28 cellular contexts compared by ENCODE assay signal in the genomic region with DNA sequence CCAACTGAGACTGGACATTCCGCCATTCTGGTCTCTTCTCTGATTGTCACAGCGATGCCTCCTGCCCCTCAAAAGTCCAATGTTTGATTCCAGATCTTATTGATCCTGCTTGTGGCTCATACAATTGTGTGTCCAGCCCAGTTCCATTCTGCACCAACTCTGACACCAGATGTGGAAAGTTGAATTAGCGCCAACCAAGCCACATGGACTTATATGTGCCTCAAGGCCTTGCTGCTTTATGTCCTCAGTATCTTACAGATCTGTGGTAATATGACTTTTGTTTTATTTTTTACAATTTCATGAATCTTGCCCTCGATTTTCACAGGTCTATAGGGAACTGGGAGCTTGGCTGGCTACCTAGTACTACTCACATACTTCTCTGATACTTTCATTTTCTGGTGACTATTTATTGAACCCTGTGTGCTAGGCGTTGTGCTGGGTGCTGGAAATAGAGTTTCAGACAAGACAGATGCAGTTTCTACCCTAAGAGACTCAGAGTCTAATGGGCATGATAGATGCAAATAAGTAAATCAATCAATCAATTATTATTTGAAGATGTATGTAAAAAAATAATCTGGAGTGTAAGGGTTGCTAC.
A peak's percentile ranks its signal among the peaks of the same experiment; 100 is the strongest.
DNase-seq lines count a peak whose midpoint lies in the region; ATAC-seq, FAIRE-seq and TF ChIP-seq lines count a peak whose summit lies in the region.
"Had no signal": no experiment of that assay in that cellular context is flagged by ENCODE, and none has a peak within 500 bp of the region (broad histone marks: within the 10 kb centered on the region; RNA-seq: fewer than 3 reads in every experiment).

No MANE protein-coding gene starts in this region.

- H2BK5ac ChIP-seq in H1 (ENCODE audit: low read depth, low read length) = no peak overlapping the region

- TF ChIP-seq RAD21 in H1 (IDR thresholded peaks at IDR 0.05 in 1 of 2, conservative IDR thresholded peaks at IDR 0.05 in 1 of 2; ENCODE audit: low read depth in 2 of 2, low read length in 2 of 2) = no peak

- H3K27ac ChIP-seq in H1 (ENCODE audit: low read depth, low read length) = no peak overlapping the region
- H3K27ac ChIP-seq: A549, BLaER1, GM23248, HL-60, RWPE1, SK-N-MC had no signal

- CTCF ChIA-PET in H1 (lab: Charles Lee; ENCODE audit: partially characterized antibody) = interaction anchor here (0.6 to 1.0 kb wide), 3 partner anchors 53 to 298 kb away, joined by 3 read pairs; no protein-coding TSS in a partner anchor

- WGBS in H1 (ENCODE audit: extremely low coverage in 1 of 2, insufficient coverage in 1 of 2, insufficient read length in 1 of 2, insufficient replicate concordance in 2 of 2, low coverage in 1 of 2, low lambda C conversion rate in 2 of 2, missing lambda C conversion rate in 1 of 2), 2 experiments = 90% methylated on average over 5 of the region's 5 CpGs; no CpG with 5 or more reads in 1 of the 2 experiments

- no peak overlapping the region for H4K91ac ChIP-seq in H1 (replicated peaks; ENCODE audit: insufficient read length, low read length)

- no peaks in the 10 kb centered on the region for H3K4me1 ChIP-seq in H1 (replicated peaks in 1 of 4; ENCODE audit: control insufficient read depth in 3 of 4, insufficient read depth in 4 of 4, low read length in 3 of 4)
- H3K4me1 ChIP-seq: A549, BLaER1 had no signal

- H4K20me1 ChIP-seq in H1 (replicated peaks in 1 of 2; ENCODE audit: control insufficient read depth in 1 of 2, insufficient read depth in 2 of 2, low read length in 2 of 2) = no peaks in the 10 kb centered on the region
- H4K20me1 ChIP-seq: BLaER1 had no signal

- no peak overlapping the region for H2AK5ac ChIP-seq in H1 (ENCODE audit: low read depth, low read length)

- H3K4me1 Mint-ChIP-seq in activated T-cell treated with anti-CD3 and anti-CD28 coated beads, Interleukin-2, amount 50 U/mL, for 4 hours (ENCODE audit: low read depth) = peaks cover 2% of the 10 kb centered on the region

- no peaks in the 10 kb centered on the region for H3K27me3 Mint-ChIP-seq in activated T-cell treated with anti-CD3 and anti-CD28 coated beads, Interleukin-2, amount 50 U/mL, for 4 hours (ENCODE audit: low read depth)
- H3K27me3 Mint-ChIP-seq: CD4-positive, alpha-beta T cell had no signal

- FAIRE-seq in H1 (lab: Jason Lieb, UNC) = no peak
- FAIRE-seq: A549, G401.6, GM19239, HepG2 had no signal

- no peak for TF ChIP-seq EP300 in H1 (IDR thresholded peaks at IDR 0.05; ENCODE audit: borderline replicate concordance in 1 of 2, low read depth in 2 of 2, low read length in 2 of 2)

- no peak overlapping the region for H2BK20ac ChIP-seq in H1 (ENCODE audit: low read length)

- no peaks in the 10 kb centered on the region for H3K9me3 ChIP-seq in H1 (ENCODE audit: insufficient read depth in 2 of 2, low read depth in 1 of 2, low read length in 1 of 2)
- H3K9me3 ChIP-seq: A549, BLaER1 had no signal

- no peaks in the 10 kb centered on the region for H3K79me2 ChIP-seq in H1 (ENCODE audit: control insufficient read depth in 1 of 2, insufficient read depth in 2 of 2, low read length in 2 of 2)

- H4K8ac ChIP-seq in H1 (ENCODE audit: extremely low read depth, insufficient read depth, low read length) = no peak overlapping the region

- H3K4me3 ChIP-seq in H1 (ENCODE audit: extremely low read depth in 1 of 4, insufficient read depth in 2 of 4, low read depth in 3 of 4, low read length in 4 of 4) = no peak overlapping the region
- H3K4me3 ChIP-seq: A549, BLaER1, GM23248, SK-N-MC had no signal

- no peaks in the 10 kb centered on the region for H3K9me3 Mint-ChIP-seq in activated T-cell treated with anti-CD3 and anti-CD28 coated beads, Interleukin-2, amount 50 U/mL, for 4 hours
- H3K9me3 Mint-ChIP-seq: CD4-positive, alpha-beta T cell had no signal

- no peaks in the 10 kb centered on the region for H3K79me1 ChIP-seq in H1 (ENCODE audit: low read depth, low read length)

- no peak overlapping the region for H3K14ac ChIP-seq in H1 (ENCODE audit: insufficient read length)

- no peak overlapping the region for H3K9ac ChIP-seq in H1 (replicated peaks in 1 of 4; ENCODE audit: extremely low read depth in 1 of 4, low read depth in 3 of 4, low read length in 3 of 4)
- H3K9ac ChIP-seq: BLaER1, GM23248 had no signal

- no peak overlapping the region for H2BK120ac ChIP-seq in H1 (replicated peaks; ENCODE audit: low read depth, low read length)

- ATAC-seq in GM18498 (IDR thresholded peaks at IDR 0.05; ENCODE audit: unreplicated experiment) (peak; percentile 81), GM18870 (IDR thresholded peaks at IDR 0.05; ENCODE audit: unreplicated experiment) (peak; percentile 65), HG02798 (IDR thresholded peaks at IDR 0.05; ENCODE audit: poor library complexity, unreplicated experiment) (peak; percentile 80), HG03354 (IDR thresholded peaks at IDR 0.05; ENCODE audit: poor library complexity, severe bottlenecking, unreplicated experiment) (no peak)
- no peak for ATAC-seq in activated T-cell treated with anti-CD3 and anti-CD28 coated beads, Interleukin-2, amount 50 U/mL, for 4 hours
- ATAC-seq in stimulated activated naive CD8-positive, alpha-beta T cell treated with anti-CD3 and anti-CD28 coated beads, Interleukin-15, Interleukin-2, amounts not matched to agents 100 U/mL and 50 U/mL, for 24 hours = no peak
- ATAC-seq: A549, HCT116, HepG2 had no signal

- H4K5ac ChIP-seq in H1 (ENCODE audit: insufficient read length, low read depth, low read length) = no peak overlapping the region

- H3K4ac ChIP-seq in H1 (replicated peaks; ENCODE audit: insufficient read length, low read depth, low read length) = no peak overlapping the region

- DNase-seq in H1 (ENCODE audit: low read depth in 1 of 2, low spot score in 2 of 2) (no peak), COLO668 (lab: John Stamatoyannopoulos, UW; ENCODE audit: unreplicated experiment) (no peak)
- DNase-seq in activated T-cell treated with anti-CD3 and anti-CD28 coated beads, Interleukin-2, amount 50 U/mL, for 4 hours = no peak
- no peak for DNase-seq in stimulated activated naive CD8-positive, alpha-beta T cell treated with anti-CD3 and anti-CD28 coated beads, Interleukin-15, Interleukin-2, amounts not matched to agents 100 U/mL and 50 U/mL, for 24 hours
- DNase-seq: CD4-positive, alpha-beta T cell; GM23248; KBM-7; NCI-H1092 treated with DMSO at 0.1 percent for 48 hours; NCI-H1436 treated with DMSO at 0.1 percent for 48 hours; NCI-H2029; NCI-H226; NCI-H510A treated with DMSO at 0.1 percent for 48 hours; NCI-H748 treated with DMSO at 0.1 percent for 48 hours; NK-92 treated with Interleukin-12 subunit alpha and Interleukin-12 subunit beta, amount 100 ng/mL, for 24 hours; SHP77 treated with DMSO at 0.1 percent for 48 hours had no signal

- no peak overlapping the region for H3K56ac ChIP-seq in H1 (replicated peaks; ENCODE audit: insufficient read length, low read depth, low read length)

- no peaks in the 10 kb centered on the region for H3K23me2 ChIP-seq in H1 (ENCODE audit: low read depth, low read length)

- H3K18ac ChIP-seq in H1 (ENCODE audit: extremely low read depth, low read length) = no peak overlapping the region

- no peaks in the 10 kb centered on the region for H3K36me3 ChIP-seq in H1 (ENCODE audit: control insufficient read depth in 2 of 4, insufficient read depth in 4 of 4, low read length in 3 of 4)
- H3K36me3 ChIP-seq: BLaER1 had no signal

- POLR2A ChIA-PET in H1 (lab: Charles Lee; ENCODE audit: partially characterized antibody) = no interaction called here

- TF ChIP-seq POLR2A in H1 (IDR thresholded peaks at IDR 0.05; ENCODE audit: control extremely low read depth in 1 of 2, low read depth in 2 of 2, low read length in 2 of 2) = no peak

- no peak for TF ChIP-seq CTCF in H1 (IDR thresholded peaks at IDR 0.05; ENCODE audit: control extremely low read depth in 1 of 3, insufficient read depth in 1 of 3, low read depth in 1 of 3, low read length in 3 of 3)

- H3K23ac ChIP-seq in H1 (ENCODE audit: insufficient read length) = no peak overlapping the region

- peak overlapping the region; percentile 22; the same call in 1 of the 2 replicates for H2AFZ ChIP-seq in H1 (ENCODE audit: low read length)
- H2AFZ ChIP-seq: GM23248 had no signal

- no peak overlapping the region for H3K4me2 ChIP-seq in H1 (ENCODE audit: insufficient read depth in 1 of 2, low read depth in 2 of 2, low read length in 2 of 2)
- H3K4me2 ChIP-seq: A549, BLaER1 had no signal

- H2BK15ac ChIP-seq in H1 (ENCODE audit: low read length) = no peak overlapping the region

- peaks cover 0 to 1% (median 0%) of the 10 kb centered on the region in 4 experiments; a peak in 1 of 7 replicates for H3K27me3 ChIP-seq in H1 (replicated peaks in 1 of 4; ENCODE audit: control insufficient read depth in 3 of 4, extremely low read depth in 1 of 4, insufficient read depth in 3 of 4, low read length in 3 of 4)
- H3K27me3 ChIP-seq: BLaER1 had no signal

- no peaks in the 10 kb centered on the region for H3K36me3 Mint-ChIP-seq in activated T-cell treated with anti-CD3 and anti-CD28 coated beads, Interleukin-2, amount 50 U/mL, for 4 hours (ENCODE audit: insufficient read depth)

- H3K4me3 Mint-ChIP-seq in activated T-cell treated with anti-CD3 and anti-CD28 coated beads, Interleukin-2, amount 50 U/mL, for 4 hours = no peak overlapping the region
- H3K4me3 Mint-ChIP-seq: CD4-positive, alpha-beta T cell had no signal

- no peak overlapping the region for H2BK12ac ChIP-seq in H1 (ENCODE audit: low read depth, low read length)

TF ChIP-seq in H1, 55 proteins besides CTCF, POLR2A, EP300 and RAD21 (continues in another document):
- TF ChIP-seq EZH2 (IDR thresholded peaks at IDR 0.05; ENCODE audit: low read depth, low read length, severe bottlenecking) (no peak), TAF7 (optimal IDR thresholded peaks at IDR 0.05; ENCODE audit: borderline replicate concordance, low read depth, low read length) (no peak), MAX (IDR thresholded peaks at IDR 0.05) (no peak), RFX5 (IDR thresholded peaks at IDR 0.05; ENCODE audit: borderline replicate concordance, low read depth, low read length) (no peak), EGR1 (IDR thresholded peaks at IDR 0.05; ENCODE audit: borderline replicate concordance, low read depth, low read length) (no peak), SUZ12 (IDR thresholded peaks at IDR 0.05; ENCODE audit: low read length) (no peak)

Comparison
In these comparisons a context has a peak if more than half of its experiments do, and no peak if none do; other contexts are left out.
1. ATAC-seq: peak in GM18498 (single experiment), GM18870 (single experiment) and HG02798 (single experiment); none in activated T-cell treated with anti-CD3 and anti-CD28 coated beads, Interleukin-2, amount 50 U/mL, for 4 hours (0 of 2), HG03354 (single experiment) and stimulated activated naive CD8-positive, alpha-beta T cell treated with anti-CD3 and anti-CD28 coated beads, Interleukin-15, Interleukin-2, amounts not matched to agents 100 U/mL and 50 U/mL, for 24 hours (single experiment).